ENCODE assay signal across 20 cellular contexts in the genomic region with DNA sequence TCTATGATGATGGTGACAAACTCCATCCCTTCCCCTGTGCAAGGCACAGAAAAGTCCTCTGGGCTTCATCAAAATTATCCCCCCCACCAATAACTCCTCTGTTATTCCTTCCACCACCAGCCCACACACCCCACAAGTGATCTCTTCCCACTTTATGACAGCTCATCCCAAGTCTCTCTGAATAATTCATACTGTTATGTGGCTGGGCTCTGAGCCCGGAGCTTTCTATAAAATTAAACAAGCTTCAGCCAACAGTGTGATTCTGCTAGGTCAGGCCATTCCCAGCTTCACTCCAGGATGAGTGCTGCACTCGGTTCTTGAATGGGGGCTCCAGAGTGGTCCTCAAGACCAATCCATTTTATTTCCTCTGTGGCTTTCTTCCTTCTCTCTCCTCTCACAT.
DNase-seq lines count a peak whose midpoint lies in the region; ATAC-seq and TF ChIP-seq lines count a peak whose summit lies in the region.
"Had no signal": no experiment of that assay in that cellular context is flagged by ENCODE, and none has a peak within 500 bp of the region (broad histone marks: within the 10 kb centered on the region; RNA-seq: fewer than 3 reads in every experiment).

No MANE protein-coding gene starts in this region.

- H3K4me3 Mint-ChIP-seq in stimulated activated naive CD8-positive, alpha-beta T cell treated with anti-CD3 and anti-CD28 coated beads, Interleukin-15, amount 100 ng/mL, for 72 hours = no peak overlapping the region
- no peak overlapping the region for H3K4me3 Mint-ChIP-seq in endodermal cell
- no peak overlapping the region for H3K4me3 Mint-ChIP-seq in GM23338
- H3K4me3 Mint-ChIP-seq: CD4-positive, alpha-beta memory T cell had no signal

- peak overlapping the region; percentile 55 to 72 for H3K27ac Mint-ChIP-seq in stimulated activated naive CD8-positive, alpha-beta T cell treated with anti-CD3 and anti-CD28 coated beads, Interleukin-15, amount 100 ng/mL, for 72 hours
- H3K27ac Mint-ChIP-seq in endodermal cell = no peak overlapping the region
- no peak overlapping the region for H3K27ac Mint-ChIP-seq in GM23338
- H3K27ac Mint-ChIP-seq: CD4-positive, alpha-beta memory T cell had no signal

- no peaks in the 10 kb centered on the region for H3K9me3 Mint-ChIP-seq in stimulated activated naive CD8-positive, alpha-beta T cell treated with anti-CD3 and anti-CD28 coated beads, Interleukin-15, amount 100 ng/mL, for 72 hours
- H3K9me3 Mint-ChIP-seq in endodermal cell (no peaks in the 10 kb centered on the region), GM23338 (no peaks in the 10 kb centered on the region)

- no peak overlapping the region for H3K4me3 ChIP-seq in endodermal cell (ENCODE audit: low read length)
- no peak overlapping the region for H3K4me3 ChIP-seq in GM23338
- H3K4me3 ChIP-seq: GM12878 had no signal

- H3K4me2 ChIP-seq in GM23338 = no peak overlapping the region
- H3K4me2 ChIP-seq: SK-N-SH had no signal

- no peaks in the 10 kb centered on the region for H3K36me3 ChIP-seq in endodermal cell (ENCODE audit: control insufficient read depth, insufficient read depth, low read length)
- H3K36me3 ChIP-seq in GM23338 (ENCODE audit: insufficient read depth) = no peaks in the 10 kb centered on the region

- H3K4me1 ChIP-seq in endodermal cell (ENCODE audit: control insufficient read depth, insufficient read depth, low read length) = peaks cover 4% of the 10 kb centered on the region
- H3K4me1 ChIP-seq in GM23338 (ENCODE audit: insufficient read depth) = no peaks in the 10 kb centered on the region

- no peaks in the 10 kb centered on the region for H3K9me2 ChIP-seq in GM23338 (ENCODE audit: insufficient read depth)
- H3K9me2 ChIP-seq: SK-N-SH had no signal

- H3K79me2 ChIP-seq in GM23338 (replicated peaks; ENCODE audit: insufficient read depth) = no peaks in the 10 kb centered on the region

- H3K27ac ChIP-seq in endodermal cell (ENCODE audit: low read depth, low read length) (no peak overlapping the region), GM23338 (ENCODE audit: low read depth) (no peak overlapping the region)

- no peak for ATAC-seq in stimulated activated naive CD8-positive, alpha-beta T cell treated with anti-CD3 and anti-CD28 coated beads, Interleukin-15, amount 100 ng/mL, for 72 hours
- ATAC-seq in stimulated activated naive CD8-positive, alpha-beta T cell treated with anti-CD3 and anti-CD28 coated beads, Interleukin-15, Interleukin-2, amounts not matched to agents 100 U/mL and 50 U/mL, for 24 hours = no peak
- ATAC-seq in HG03039 (IDR thresholded peaks at IDR 0.05; ENCODE audit: unreplicated experiment) (no peak), GM23338 (no peak)
- ATAC-seq: GM12878 had no signal

- H3K27me3 Mint-ChIP-seq in stimulated activated naive CD8-positive, alpha-beta T cell treated with anti-CD3 and anti-CD28 coated beads, Interleukin-15, amount 100 ng/mL, for 72 hours = peaks cover 10% of the 10 kb centered on the region
- H3K27me3 Mint-ChIP-seq in endodermal cell (ENCODE audit: insufficient read depth) (peaks cover 11% of the 10 kb centered on the region), GM23338 (ENCODE audit: insufficient read depth, low read depth, poor library complexity) (peaks cover under 1% of the 10 kb centered on the region)

- H3F3A ChIP-seq in GM23338 (replicated peaks; ENCODE audit: low read depth) = no peaks in the 10 kb centered on the region

- H3K27me3 ChIP-seq in endodermal cell (ENCODE audit: control insufficient read depth, insufficient read depth, low read length, poor library complexity, severe bottlenecking) (peaks cover 8% of the 10 kb centered on the region), GM23338 (ENCODE audit: insufficient read depth) (no peaks in the 10 kb centered on the region)

- TF ChIP-seq CTCF in endodermal cell (conservative IDR thresholded peaks at IDR 0.05) (no peak), GM23338 (conservative IDR thresholded peaks at IDR 0.05; ENCODE audit: low read depth in 2 of 2) (no peak)

- H3K36me3 Mint-ChIP-seq in endodermal cell (ENCODE audit: low read depth) = no peaks in the 10 kb centered on the region
- no peaks in the 10 kb centered on the region for H3K36me3 Mint-ChIP-seq in GM23338 (ENCODE audit: low read depth)
- H3K36me3 Mint-ChIP-seq: CD4-positive, alpha-beta memory T cell had no signal

- 85 to 95% methylated on average over 2 of the region's 2 CpGs for WGBS in endodermal cell (ENCODE audit: insufficient coverage in 1 of 2, insufficient read length in 1 of 2), 2 experiments

- no peaks in the 10 kb centered on the region for H3K4me1 Mint-ChIP-seq in stimulated activated naive CD8-positive, alpha-beta T cell treated with anti-CD3 and anti-CD28 coated beads, Interleukin-15, amount 100 ng/mL, for 72 hours
- H3K4me1 Mint-ChIP-seq in endodermal cell = peaks cover 14% of the 10 kb centered on the region
- no peaks in the 10 kb centered on the region for H3K4me1 Mint-ChIP-seq in GM23338
- H3K4me1 Mint-ChIP-seq: CD4-positive, alpha-beta memory T cell had no signal

- DNase-seq in stimulated activated naive CD8-positive, alpha-beta T cell treated with anti-CD3 and anti-CD28 coated beads, Interleukin-15, amount 100 ng/mL, for 72 hours = no peak
- no peak for DNase-seq in stimulated activated naive CD8-positive, alpha-beta T cell treated with anti-CD3 and anti-CD28 coated beads, Interleukin-15, Interleukin-2, amounts not matched to agents 100 U/mL and 50 U/mL, for 24 hours
- DNase-seq in endodermal cell = peak; percentile 8
- peak; percentile 15 for DNase-seq in middle frontal gyrus (ENCODE audit: extremely low spot score, low spot score)
- DNase-seq in NCI-H524 treated with DMSO at 0.1 percent for 48 hours (lab: John Stamatoyannopoulos, UW) = no peak
- DNase-seq in activated effector memory CD4-positive, alpha-beta T cell treated with Interleukin-2 at 50 U/mL for 16 hours = no peak
- no peak for DNase-seq in GM23338 (ENCODE audit: low spot score)
- DNase-seq: CD4-positive, alpha-beta memory T cell; DMS153; GF-D8; GOT3; NCI-H1048; NCI-H1436; NCI-H2029 treated with DMSO at 0.1 percent for 48 hours; NCI-H2171; NCI-H774; SHP77 treated with DMSO at 0.1 percent for 48 hours; SK-N-SH had no signal

- no peak overlapping the region for H2AFZ ChIP-seq in GM23338

- no peaks in the 10 kb centered on the region for H4K20me1 ChIP-seq in GM23338 (replicated peaks; ENCODE audit: insufficient read depth)

- no peaks in the 10 kb centered on the region for H3K9me3 ChIP-seq in endodermal cell (ENCODE audit: control insufficient read depth, low read length)
- H3K9me3 ChIP-seq: SK-N-SH had no signal

- H3K9ac ChIP-seq in endodermal cell (ENCODE audit: extremely low read depth, low read length, poor library complexity, severe bottlenecking) = no peak overlapping the region
- H3K9ac ChIP-seq: SK-N-SH had no signal

TF ChIP-seq in GM23338, 12 proteins besides CTCF, POLR2A, EP300 and RAD21 (continues in another document):
- TF ChIP-seq EZH2phosphoT487 (IDR thresholded peaks at IDR 0.05; ENCODE audit: unreplicated experiment) = no peak
- TF ChIP-seq CREB1 (CRISPR knock-in tag; IDR thresholded peaks at IDR 0.05; ENCODE audit: low read depth) = no peak

Comparison
In these comparisons a context has a peak if more than half of its experiments do, and no peak if none do; other contexts are left out.
1. DNase-seq: peak in endodermal cell (single experiment) and middle frontal gyrus (single experiment); none in stimulated activated naive CD8-positive, alpha-beta T cell treated with anti-CD3 and anti-CD28 coated beads, Interleukin-15, amount 100 ng/mL, for 72 hours (0 of 2), stimulated activated naive CD8-positive, alpha-beta T cell treated with anti-CD3 and anti-CD28 coated beads, Interleukin-15, Interleukin-2, amounts not matched to agents 100 U/mL and 50 U/mL, for 24 hours (single experiment), NCI-H524 treated with DMSO at 0.1 percent for 48 hours (single experiment), activated effector memory CD4-positive, alpha-beta T cell treated with Interleukin-2 at 50 U/mL for 16 hours (single experiment) and GM23338 (single experiment).
2. H3K27ac Mint-ChIP-seq: peak in stimulated activated naive CD8-positive, alpha-beta T cell treated with anti-CD3 and anti-CD28 coated beads, Interleukin-15, amount 100 ng/mL, for 72 hours (2 of 2); none in endodermal cell (single experiment) and GM23338 (single experiment).